Comparison of ENCODE assay signal across 17 cellular contexts in genomic region chr13:105207586-105208293, GRCh38.
DNase-seq lines count a peak whose midpoint lies in the region; ATAC-seq and TF ChIP-seq lines count a peak whose summit lies in the region.
"Had no signal": no experiment of that assay in that cellular context is flagged by ENCODE, and none has a peak within 500 bp of the region (broad histone marks: within the 10 kb centered on the region; RNA-seq: fewer than 3 reads in every experiment).

No MANE protein-coding gene starts in this region.

- no peaks in the 10 kb centered on the region for H3K9me3 ChIP-seq in IMR-90 (ENCODE audit: control insufficient read depth, insufficient read depth, low read length)
- H3K9me3 ChIP-seq: Peyer's patch had no signal

- no peak overlapping the region for H3K4ac ChIP-seq in IMR-90 (ENCODE audit: low read depth, low read length)

- no peak overlapping the region for H4K91ac ChIP-seq in IMR-90 (ENCODE audit: insufficient read depth, low read depth, low read length)

- H3K14ac ChIP-seq in IMR-90 (replicated peaks; ENCODE audit: low read depth, low read length): no peak overlapping the region

- CTCF ChIA-PET in IMR-90 (lab: Yijun Ruan, JAX): interaction anchor here (0.6 to 1.0 kb wide), 2 partner anchors 117 to 1326 kb away, joined by 3 to 4 read pairs; no protein-coding TSS in a partner anchor

- BruUV-seq in IMR-90 (replicated peaks; lab: Mats Ljungman, UMichigan): no TSS peak

- H4K20me1 ChIP-seq in IMR-90 (ENCODE audit: insufficient read depth, low read length): no peaks in the 10 kb centered on the region

- H3K4me2 ChIP-seq in IMR-90 (ENCODE audit: low read depth, low read length): no peak overlapping the region

- H2AK5ac ChIP-seq in IMR-90 (ENCODE audit: low read depth, low read length): no peak overlapping the region

- TF ChIP-seq POLR2A in IMR-90 (IDR thresholded peaks at IDR 0.05; ENCODE audit: low read depth, low read length): no peak

- no peak overlapping the region for H3K27ac ChIP-seq in IMR-90 (ENCODE audit: insufficient read depth, low read length)
- H3K27ac ChIP-seq in brain microvascular endothelial cell: no peak overlapping the region
- H3K27ac ChIP-seq: C4-2B, Peyer's patch had no signal

- H3K4me1 Mint-ChIP-seq in type B pancreatic cell (ENCODE audit: unreplicated experiment): no peaks in the 10 kb centered on the region

- H3K4me1 ChIP-seq in IMR-90 (ENCODE audit: control insufficient read depth, insufficient read depth, low read length): no peaks in the 10 kb centered on the region
- H3K4me1 ChIP-seq: Peyer's patch had no signal

- ATAC-seq in IMR-90 (ENCODE audit: low read depth) (peak; percentile 48; the same call in 1 of the 2 replicates), GM21619 (IDR thresholded peaks at IDR 0.05; ENCODE audit: unreplicated experiment) (no peak)
- ATAC-seq: GM12878, SK-N-SH treated with all-trans-retinoic acid at 6 μM for 48 hours had no signal

- WGBS in IMR-90 (ENCODE audit: extremely low coverage in 2 of 2, insufficient read length in 1 of 2), 2 experiments: no CpG with 5 or more reads among the region's 4 CpGs

- no peaks in the 10 kb centered on the region for H3K27me3 Mint-ChIP-seq in type B pancreatic cell

- H3K9me1 ChIP-seq in IMR-90 (ENCODE audit: insufficient read depth, low read length): peaks cover 2% of the 10 kb centered on the region; the same call in 1 of the 2 replicates

- H3K56ac ChIP-seq in IMR-90 (ENCODE audit: extremely low read depth, insufficient read depth, low read length): no peak overlapping the region

- intact Hi-C loops in IMR-90 (cut with micrococcal nuclease): loop anchor here (2.0 kb wide), 1 partner anchor 59 kb away; no protein-coding TSS in a partner anchor

- H2BK15ac ChIP-seq in IMR-90 (ENCODE audit: low read depth, low read length): no peak overlapping the region

- no peak overlapping the region for H2AK9ac ChIP-seq in IMR-90 (replicated peaks; ENCODE audit: low read depth, low read length, poor library complexity)

- H3K9me3 Mint-ChIP-seq in type B pancreatic cell: no peaks in the 10 kb centered on the region

- TF ChIP-seq RAD21 in IMR-90 (IDR thresholded peaks at IDR 0.05; ENCODE audit: low read length): no peak

- no peak overlapping the region for H2BK20ac ChIP-seq in IMR-90 (ENCODE audit: low read depth, low read length)

- no peak overlapping the region for H3K4me3 Mint-ChIP-seq in type B pancreatic cell

- in situ Hi-C loops in IMR-90 (cut with MboI; ENCODE audit: low sequenced_read_pairs): no loop called here
- in situ Hi-C loops in brain microvascular endothelial cell (cut with HindIII; ENCODE audit: low pct_ligation_motif_present, low sequenced_read_pairs): no loop called here

- no peak overlapping the region for H3K18ac ChIP-seq in IMR-90 (ENCODE audit: low read depth, low read length)

- POLR2A ChIA-PET in IMR-90 (lab: Charles Lee; ENCODE audit: unreplicated experiment): no interaction called here

- H4K8ac ChIP-seq in IMR-90 (ENCODE audit: low read depth in 2 of 2, low read length in 2 of 2): no peak overlapping the region

- H3K23ac ChIP-seq in IMR-90 (ENCODE audit: low read depth, low read length): no peak overlapping the region

- H3K4me3 ChIP-seq in IMR-90 (ENCODE audit: insufficient read depth, low read depth, low read length): no peak overlapping the region
- H3K4me3 ChIP-seq in brain microvascular endothelial cell (ENCODE audit: low read depth, low read length): no peak overlapping the region
- no peak overlapping the region for H3K4me3 ChIP-seq in fibroblast of villous mesenchyme (ENCODE audit: low read depth, low read length)
- H3K4me3 ChIP-seq: GM12878, Peyer's patch had no signal

- H3K36me3 ChIP-seq in IMR-90 (ENCODE audit: control insufficient read depth, insufficient read depth, low read length): no peaks in the 10 kb centered on the region
- H3K36me3 ChIP-seq in brain microvascular endothelial cell (replicated peaks): no peaks in the 10 kb centered on the region
- H3K36me3 ChIP-seq: Peyer's patch had no signal

- no peaks in the 10 kb centered on the region for H3K79me1 ChIP-seq in IMR-90 (ENCODE audit: low read depth in 1 of 2, low read length in 2 of 2)

- H3K36me3 Mint-ChIP-seq in type B pancreatic cell: no peaks in the 10 kb centered on the region

- DNase-seq in IMR-90: peak; percentile 13
- DNase-seq in brain microvascular endothelial cell: no peak
- DNase-seq in fibroblast of villous mesenchyme (ENCODE audit: low read depth): peak; percentile 27
- no peak for DNase-seq in type B pancreatic cell (ENCODE audit: extremely low spot score, unreplicated experiment)
- DNase-seq in NCI-H1105 treated with DMSO at 0.1 percent for 48 hours (lab: John Stamatoyannopoulos, UW): no peak
- no peak for DNase-seq in anterior cingulate cortex (lab: John Stamatoyannopoulos, UW)
- DNase-seq: COR-L47, KG1, NCI-H1092 treated with DMSO at 0.1 percent for 48 hours, NCI-H1694 treated with DMSO at 0.1 percent for 48 hours, NCI-H82, Peyer's patch, Right ventricle myocardium superior had no signal

- no peak overlapping the region for H4K5ac ChIP-seq in IMR-90 (ENCODE audit: low read depth, low read length)

- H2BK5ac ChIP-seq in IMR-90 (ENCODE audit: low read depth, low read length, poor library complexity, severe bottlenecking): no peak overlapping the region

- H3K27me3 ChIP-seq in IMR-90 (ENCODE audit: control insufficient read depth, insufficient read depth, low read length) (no peaks in the 10 kb centered on the region), brain microvascular endothelial cell (replicated peaks) (no peaks in the 10 kb centered on the region)
- H3K27me3 ChIP-seq: Peyer's patch had no signal

- no peak overlapping the region for H3K9ac ChIP-seq in IMR-90 (ENCODE audit: low read depth, low read length)

- no peak overlapping the region for H2BK120ac ChIP-seq in IMR-90 (ENCODE audit: low read depth, low read length)

- dilution Hi-C loops in IMR-90 (cut with HindIII; ENCODE audit: low sequenced_read_pairs, unreplicated experiment): no loop called here

- H2AFZ ChIP-seq in IMR-90 (replicated peaks; ENCODE audit: low read length, poor library complexity): no peak overlapping the region

- TF ChIP-seq CTCF in IMR-90 (conservative IDR thresholded peaks at IDR 0.05; ENCODE audit: low read depth, low read length): 0 out of 2 replicates have a peak, but pooled peaks have one; percentile 9
- TF ChIP-seq CTCF in brain microvascular endothelial cell (IDR thresholded peaks at IDR 0.05; ENCODE audit: low read depth, low read length, missing control alignments): peak; percentile 35
- TF ChIP-seq CTCF in fibroblast of villous mesenchyme (IDR thresholded peaks at IDR 0.05; ENCODE audit: insufficient read depth, low read depth, low read length): peak; percentile 3
- peak; percentile 50 for TF ChIP-seq CTCF in type B pancreatic cell (conservative IDR thresholded peaks at IDR 0.05)

- H3K27ac Mint-ChIP-seq in type B pancreatic cell: no peak overlapping the region

TF ChIP-seq in IMR-90, 13 proteins besides CTCF, POLR2A, EP300 and RAD21:
- TF ChIP-seq, protein P1, sequence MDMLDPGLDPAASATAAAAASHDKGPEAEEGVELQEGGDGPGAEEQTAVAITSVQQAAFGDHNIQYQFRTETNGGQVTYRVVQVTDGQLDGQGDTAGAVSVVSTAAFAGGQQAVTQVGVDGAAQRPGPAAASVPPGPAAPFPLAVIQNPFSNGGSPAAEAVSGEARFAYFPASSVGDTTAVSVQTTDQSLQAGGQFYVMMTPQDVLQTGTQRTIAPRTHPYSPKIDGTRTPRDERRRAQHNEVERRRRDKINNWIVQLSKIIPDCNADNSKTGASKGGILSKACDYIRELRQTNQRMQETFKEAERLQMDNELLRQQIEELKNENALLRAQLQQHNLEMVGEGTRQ (IDR thresholded peaks at IDR 0.05; ENCODE audit: low read depth, low read length): no peak
- no peak for TF ChIP-seq MAFK (IDR thresholded peaks at IDR 0.05; ENCODE audit: low read depth, low read length)
- TF ChIP-seq CHD1 (IDR thresholded peaks at IDR 0.05; ENCODE audit: low read depth, low read length): no peak
- TF ChIP-seq RCOR1 (IDR thresholded peaks at IDR 0.05; ENCODE audit: insufficient replicate concordance, low read length): no peak
- TF ChIP-seq CEBPB (IDR thresholded peaks at IDR 0.05; ENCODE audit: low read depth, low read length): no peak

Comparison
In these comparisons a context has a peak if more than half of its experiments do, and no peak if none do; other contexts are left out.
1. DNase-seq: peak in IMR-90 (single experiment) and fibroblast of villous mesenchyme (single experiment); none in brain microvascular endothelial cell (single experiment), type B pancreatic cell (single experiment), NCI-H1105 treated with DMSO at 0.1 percent for 48 hours (single experiment) and anterior cingulate cortex (0 of 58).
2. Peak in every context shown above with its lines, with median percentiles within 50 percentile points of each other: CTCF ChIP-seq.